Comparison of ENCODE assay signal across 10 cellular contexts in the genomic region with DNA sequence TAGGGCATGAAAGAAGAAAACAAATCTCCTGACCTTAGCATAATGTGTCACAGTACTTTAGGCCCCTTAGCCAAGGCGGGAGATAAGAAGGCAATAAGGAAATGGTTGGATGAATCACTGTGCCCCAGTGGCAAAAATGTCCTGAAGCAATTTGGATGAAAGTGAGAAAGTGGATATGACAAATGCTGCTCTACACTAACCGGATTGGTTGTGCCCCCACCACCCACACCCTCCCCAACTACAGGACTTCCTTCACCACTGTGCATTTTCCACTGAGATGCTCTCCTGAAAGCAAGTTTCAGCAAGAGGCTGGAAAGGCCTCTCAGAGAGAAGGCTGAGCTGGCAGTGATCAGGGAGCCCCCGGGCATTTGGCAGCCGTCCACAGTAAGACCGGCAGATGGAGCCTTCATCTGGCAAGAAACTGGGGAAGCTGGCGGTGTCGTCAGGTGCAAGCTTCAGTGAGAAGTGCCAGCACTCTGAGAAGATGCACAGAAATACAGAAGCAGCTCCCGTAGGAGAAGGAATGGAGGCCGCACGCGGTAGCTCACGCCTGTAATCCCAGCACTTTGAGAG.
DNase-seq lines count a peak whose midpoint lies in the region; ATAC-seq and TF ChIP-seq lines count a peak whose summit lies in the region.
"Had no signal": no experiment of that assay in that cellular context is flagged by ENCODE, and none has a peak within 500 bp of the region (broad histone marks: within the 10 kb centered on the region; RNA-seq: fewer than 3 reads in every experiment).

No MANE protein-coding gene starts in this region.

- WGBS in endodermal cell (ENCODE audit: insufficient coverage in 1 of 2, insufficient read length in 1 of 2), 2 experiments: 87% methylated on average over 11 to 12 of the region's 12 CpGs

- intact Hi-C loops in posterior cingulate gyrus (cut with DNase I): no loop called here

- no peaks in the 10 kb centered on the region for H3K36me3 ChIP-seq in endodermal cell (ENCODE audit: control insufficient read depth, insufficient read depth, low read length)

- H3K27ac ChIP-seq in endodermal cell (ENCODE audit: low read depth, low read length): no peak overlapping the region

- no peak overlapping the region for H3K9ac ChIP-seq in endodermal cell (ENCODE audit: extremely low read depth, low read length, poor library complexity, severe bottlenecking)

- no peaks in the 10 kb centered on the region for H3K36me3 Mint-ChIP-seq in endodermal cell (ENCODE audit: low read depth)
- H3K36me3 Mint-ChIP-seq: stimulated activated naive B cell treated with anti-CD40 and anti-IgM and Interleukin-4, amounts not matched to agents 10 μg/mL and 1 μg/mL and 100 μg/mL, for 72 hours had no signal

- TF ChIP-seq CTCF in AG09309 (IDR thresholded peaks at IDR 0.05; ENCODE audit: control insufficient read depth, insufficient read depth, low read depth, low read length, missing control alignments) (no peak), HFF-Myc (IDR thresholded peaks at IDR 0.05; ENCODE audit: low read depth, low read length, missing control alignments) (no peak), endodermal cell (conservative IDR thresholded peaks at IDR 0.05) (peak; percentile 31)

- H3K27ac Mint-ChIP-seq in endodermal cell: peak overlapping the region; percentile 30
- H3K27ac Mint-ChIP-seq: stimulated activated naive B cell treated with anti-CD40 and anti-IgM and Interleukin-4, amounts not matched to agents 10 μg/mL and 1 μg/mL and 100 μg/mL, for 72 hours had no signal

- ATAC-seq in HG02852 (IDR thresholded peaks at IDR 0.05; ENCODE audit: unreplicated experiment) (no peak), HG02610 (IDR thresholded peaks at IDR 0.05; ENCODE audit: unreplicated experiment) (no peak)

- peaks cover 3% of the 10 kb centered on the region for H3K4me1 ChIP-seq in endodermal cell (ENCODE audit: control insufficient read depth, insufficient read depth, low read length)

- H3K9me3 Mint-ChIP-seq in endodermal cell: no peaks in the 10 kb centered on the region
- H3K9me3 Mint-ChIP-seq: central memory CD8-positive, alpha-beta T cell; stimulated activated naive B cell treated with anti-CD40 and anti-IgM and Interleukin-4, amounts not matched to agents 10 μg/mL and 1 μg/mL and 100 μg/mL, for 72 hours had no signal

- no peak overlapping the region for H3K4me3 Mint-ChIP-seq in endodermal cell
- H3K4me3 Mint-ChIP-seq: central memory CD8-positive, alpha-beta T cell had no signal

- DNase-seq in AG09309 (ENCODE audit: low read depth) (peak; percentile 54), HFF-Myc (ENCODE audit: extremely low read depth, low read depth) (peak; percentile 44), SHP77 (lab: John Stamatoyannopoulos, UW) (peak; percentile 54 to 64), endodermal cell (no peak), posterior cingulate gyrus (peak in 9 of 10 donors; percentile 27 to 96 (median 72)), NOMO-1 treated with DMSO at 0.1 percent for 48 hours (lab: John Stamatoyannopoulos, UW; ENCODE audit: unreplicated experiment) (no peak)
- DNase-seq: stimulated activated naive B cell treated with anti-CD40 and anti-IgM and Interleukin-4, amounts not matched to agents 10 μg/mL and 1 μg/mL and 100 μg/mL, for 72 hours had no signal

- H3K4me3 ChIP-seq in AG09309 (ENCODE audit: control insufficient read depth, low read depth, low read length): no peak overlapping the region
- no peak overlapping the region for H3K4me3 ChIP-seq in HFF-Myc (replicated peaks; ENCODE audit: low read depth, low read length)
- H3K4me3 ChIP-seq in endodermal cell (ENCODE audit: low read length): no peak overlapping the region

- peaks cover 15% of the 10 kb centered on the region for H3K4me1 Mint-ChIP-seq in endodermal cell
- H3K4me1 Mint-ChIP-seq: central memory CD8-positive, alpha-beta T cell had no signal

- no peaks in the 10 kb centered on the region for H3K9me3 ChIP-seq in endodermal cell (ENCODE audit: control insufficient read depth, low read length)

- no peaks in the 10 kb centered on the region for H3K27me3 ChIP-seq in endodermal cell (ENCODE audit: control insufficient read depth, insufficient read depth, low read length, poor library complexity, severe bottlenecking)

- H3K27me3 Mint-ChIP-seq in endodermal cell (ENCODE audit: insufficient read depth): no peaks in the 10 kb centered on the region
- H3K27me3 Mint-ChIP-seq: central memory CD8-positive, alpha-beta T cell; stimulated activated naive B cell treated with anti-CD40 and anti-IgM and Interleukin-4, amounts not matched to agents 10 μg/mL and 1 μg/mL and 100 μg/mL, for 72 hours had no signal

Comparison
In these comparisons a context has a peak if more than half of its experiments do, and no peak if none do; other contexts are left out.
1. DNase-seq: peak in AG09309 (single experiment), HFF-Myc (single experiment), SHP77 (2 of 2) and posterior cingulate gyrus (9 of 10); none in endodermal cell (single experiment) and NOMO-1 treated with DMSO at 0.1 percent for 48 hours (single experiment).